1 cellular context compared by ENCODE assay signal in genomic region chr15:23039151-23039916, GRCh38.
TF ChIP-seq lines count a peak whose summit lies in the region.

TSS of gene TUBGCP5 (minus strand) at chr15:23039569. CDS start at chr15:23039543, 26 bp downstream.

TF ChIP-seq in HepG2, 621 proteins besides CTCF, POLR2A, EP300 and RAD21 (continued from another document and continues in another):
- peak; percentile 47; the same call in 1 of the 2 replicates for TF ChIP-seq THAP9 (CRISPR knock-in tag; IDR thresholded peaks at IDR 0.05; ENCODE audit: borderline replicate concordance)
- peak; percentile 85; the same call in 1 of the 2 replicates for TF ChIP-seq ZNF501 (CRISPR knock-in tag; IDR thresholded peaks at IDR 0.05)
- TF ChIP-seq ZNF674 (CRISPR knock-in tag; IDR thresholded peaks at IDR 0.05; ENCODE audit: low read depth) = no peak
- TF ChIP-seq DPF2 (CRISPR knock-in tag; IDR thresholded peaks at IDR 0.05; ENCODE audit: borderline replicate concordance, low read depth) = no peak
- no peak for TF ChIP-seq NONO (IDR thresholded peaks at IDR 0.05)
- peak; percentile 93 for TF ChIP-seq NONO (CRISPR knock-in tag; conservative IDR thresholded peaks at IDR 0.05)
- TF ChIP-seq BCL3 (CRISPR knock-in tag; IDR thresholded peaks at IDR 0.05) = no peak
- peak; percentile 28; the same call in 1 of the 2 replicates for TF ChIP-seq NFYC (CRISPR knock-in tag; IDR thresholded peaks at IDR 0.05)
- no peak for TF ChIP-seq ATF6 (CRISPR knock-in tag; conservative IDR thresholded peaks at IDR 0.05)
- no peak; the same call in 1 of the 2 replicates for TF ChIP-seq ZNF329 (CRISPR knock-in tag; IDR thresholded peaks at IDR 0.05; ENCODE audit: low read depth)
- peak; percentile 56 for TF ChIP-seq CBX1 (IDR thresholded peaks at IDR 0.05; ENCODE audit: low read depth)
- peak; percentile 73; the same call in 1 of the 2 replicates for TF ChIP-seq ZNF317 (CRISPR knock-in tag; IDR thresholded peaks at IDR 0.05)
- TF ChIP-seq ZSCAN12 (CRISPR knock-in tag; IDR thresholded peaks at IDR 0.05) = no peak
- peak; percentile 40 for TF ChIP-seq FOSL2 (CRISPR knock-in tag; IDR thresholded peaks at IDR 0.05)
- no peak for TF ChIP-seq ZNF276 (CRISPR knock-in tag; IDR thresholded peaks at IDR 0.05; ENCODE audit: low read depth)
- no peak for TF ChIP-seq ZNF468 (CRISPR knock-in tag; IDR thresholded peaks at IDR 0.05)
- peak; percentile 29; the same call in 1 of the 2 replicates for TF ChIP-seq ZNF549 (CRISPR knock-in tag; IDR thresholded peaks at IDR 0.05)
- TF ChIP-seq SCMH1 (CRISPR knock-in tag; IDR thresholded peaks at IDR 0.05; ENCODE audit: borderline replicate concordance) = no peak
- peak; percentile 31; the same call in 1 of the 2 replicates for TF ChIP-seq RXRB (CRISPR knock-in tag; IDR thresholded peaks at IDR 0.05; ENCODE audit: borderline replicate concordance)
- TF ChIP-seq ZBTB26 (CRISPR knock-in tag; IDR thresholded peaks at IDR 0.05; ENCODE audit: borderline replicate concordance) = peak; percentile 70; the same call in 1 of the 2 replicates
- peak; percentile 32; the same call in 1 of the 2 replicates for TF ChIP-seq HMGXB3 (CRISPR knock-in tag; IDR thresholded peaks at IDR 0.05; ENCODE audit: borderline replicate concordance)
- TF ChIP-seq TBP (CRISPR knock-in tag; IDR thresholded peaks at IDR 0.05) = no peak
- TF ChIP-seq ZNF646 (CRISPR knock-in tag; IDR thresholded peaks at IDR 0.05) = no peak
- TF ChIP-seq MYNN (CRISPR knock-in tag; IDR thresholded peaks at IDR 0.05; ENCODE audit: low read depth) = no peak
